8 cellular contexts compared by ENCODE assay signal in the genomic region with DNA sequence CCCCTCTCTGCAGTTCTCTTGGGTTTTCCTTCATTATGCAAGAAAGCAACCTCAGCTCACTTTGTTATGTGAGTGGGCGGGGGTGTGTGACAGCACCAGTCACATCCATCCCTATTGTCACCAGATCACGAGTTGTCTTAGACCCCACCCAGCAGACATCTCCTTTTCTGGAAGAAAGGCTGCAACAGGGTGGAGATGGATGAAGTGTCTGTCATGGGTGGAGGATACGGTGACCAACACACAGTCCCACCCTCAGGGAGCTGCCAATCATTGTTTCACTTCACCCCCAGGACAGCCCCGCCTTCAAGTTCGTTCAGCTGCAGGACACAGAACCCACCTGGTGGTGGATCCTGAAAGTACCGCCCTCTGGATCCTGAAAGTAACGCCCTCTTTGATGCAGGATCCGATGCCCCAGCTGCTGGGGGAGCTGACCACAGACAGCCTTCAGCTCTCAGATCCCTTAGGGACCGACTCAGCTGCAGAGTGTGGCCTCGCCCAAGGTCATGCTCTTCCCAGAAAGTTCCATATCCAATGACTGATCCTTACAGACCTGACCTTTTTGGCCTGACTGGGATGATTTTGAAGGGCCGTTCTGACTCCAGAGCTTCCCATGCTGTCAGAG.
DNase-seq lines count a peak whose midpoint lies in the region.

No MANE protein-coding gene starts in this region.

- peak; percentile 60 for DNase-seq in activated CD4-positive, alpha-beta T cell treated with anti-CD3 and anti-CD28 coated beads, Interleukin-2, amount 10 ng/mL, durations not matched to agents 24 days and 14 days
- no peak for DNase-seq in activated CD4-positive, alpha-beta T cell treated with anti-CD3 and anti-CD28 coated beads, Interleukin-2, amount 50 U/mL, for 1 hour
- DNase-seq in HT-29 (ENCODE audit: low spot score) (peak; percentile 14), iPS-NIHi7 (ENCODE audit: extremely low spot score) (peak; percentile 92), GOT3 (lab: John Stamatoyannopoulos, UW) (no peak), NCI-H2196 (lab: John Stamatoyannopoulos, UW; ENCODE audit: unreplicated experiment) (no peak), NOMO-1 (lab: John Stamatoyannopoulos, UW; ENCODE audit: unreplicated experiment in 2 of 2) (no peak)
- DNase-seq in activated CD8-positive, alpha-beta memory T cell treated with anti-CD3 and anti-CD28 coated beads, Interleukin-2, amount 50 U/mL, for 48 hours, result peak; percentile 60

- peaks cover 13% of the 10 kb centered on the region for H3K4me1 Mint-ChIP-seq in activated CD4-positive, alpha-beta T cell treated with anti-CD3 and anti-CD28 coated beads, Interleukin-2, amount 10 ng/mL, durations not matched to agents 24 days and 14 days

- H3K9me3 Mint-ChIP-seq in activated CD4-positive, alpha-beta T cell treated with anti-CD3 and anti-CD28 coated beads, Interleukin-2, amount 10 ng/mL, durations not matched to agents 24 days and 14 days, result no peaks in the 10 kb centered on the region

- no peaks in the 10 kb centered on the region for H3K27me3 Mint-ChIP-seq in activated CD4-positive, alpha-beta T cell treated with anti-CD3 and anti-CD28 coated beads, Interleukin-2, amount 10 ng/mL, durations not matched to agents 24 days and 14 days

- no peak overlapping the region for H3K4me3 Mint-ChIP-seq in activated CD4-positive, alpha-beta T cell treated with anti-CD3 and anti-CD28 coated beads, Interleukin-2, amount 10 ng/mL, durations not matched to agents 24 days and 14 days

- intact Hi-C loops in activated CD4-positive, alpha-beta T cell treated with anti-CD3 and anti-CD28 coated beads, Interleukin-2, amount 10 ng/mL, durations not matched to agents 24 days and 14 days (cut with micrococcal nuclease), result no loop called here

- H3K36me3 Mint-ChIP-seq in activated CD4-positive, alpha-beta T cell treated with anti-CD3 and anti-CD28 coated beads, Interleukin-2, amount 10 ng/mL, durations not matched to agents 24 days and 14 days (ENCODE audit: low read depth), result no peaks in the 10 kb centered on the region

- no peak overlapping the region for H3K27ac Mint-ChIP-seq in activated CD4-positive, alpha-beta T cell treated with anti-CD3 and anti-CD28 coated beads, Interleukin-2, amount 10 ng/mL, durations not matched to agents 24 days and 14 days

Comparison
In these comparisons a context has a peak if more than half of its experiments do, and no peak if none do; other contexts are left out.
1. DNase-seq: peak in activated CD4-positive, alpha-beta T cell treated with anti-CD3 and anti-CD28 coated beads, Interleukin-2, amount 10 ng/mL, durations not matched to agents 24 days and 14 days (single experiment), HT-29 (single experiment), activated CD8-positive, alpha-beta memory T cell treated with anti-CD3 and anti-CD28 coated beads, Interleukin-2, amount 50 U/mL, for 48 hours (single experiment) and iPS-NIHi7 (single experiment); none in activated CD4-positive, alpha-beta T cell treated with anti-CD3 and anti-CD28 coated beads, Interleukin-2, amount 50 U/mL, for 1 hour (single experiment), GOT3 (single experiment), NCI-H2196 (single experiment) and NOMO-1 (0 of 2).